9 cellular contexts compared by ENCODE assay signal in genomic region chr3:37863552-37863865, GRCh38. TPM values are rescaled to one million over a fixed set of nuclear protein-coding genes. Genes with fewer than 3 reads are reported as not detected.
A peak's percentile ranks its signal among the peaks of the same experiment; 100 is the strongest.
DNase-seq lines count a peak whose midpoint lies in the region; ATAC-seq, FAIRE-seq and TF ChIP-seq lines count a peak whose summit lies in the region.
"Had no signal": no experiment of that assay in that cellular context is flagged by ENCODE, and none has a peak within 500 bp of the region (broad histone marks: within the 10 kb centered on the region; RNA-seq: fewer than 3 reads in every experiment).

No MANE protein-coding gene starts in this region.

- H3K4me3 Mint-ChIP-seq in IgD-negative memory B cell, result peak overlapping the region; percentile 12 to 56 (median 40)

- FAIRE-seq in H1 (lab: Jason Lieb, UNC), result no peak

- H3K23me2 ChIP-seq in H1 (ENCODE audit: low read depth, low read length), result peaks cover 14% of the 10 kb centered on the region

- H3K4me2 ChIP-seq in H1 (ENCODE audit: insufficient read depth in 1 of 2, low read depth in 2 of 2, low read length in 2 of 2) (peak overlapping the region; percentile 92 to 100), neural cell (ENCODE audit: low read length) (peak overlapping the region; percentile 72)

- H2BK120ac ChIP-seq in H1 (replicated peaks; ENCODE audit: low read depth, low read length), result no peak overlapping the region

- H2AFZ ChIP-seq in H1 (ENCODE audit: low read length), result no peak overlapping the region
- H2AFZ ChIP-seq in neural cell (ENCODE audit: low read depth, low read length), result no peak overlapping the region

- no peak overlapping the region for H2BK15ac ChIP-seq in H1 (ENCODE audit: low read length)

- H3K4me1 ChIP-seq in H1 (replicated peaks in 1 of 4; ENCODE audit: control insufficient read depth in 3 of 4, insufficient read depth in 4 of 4, low read length in 3 of 4), result peaks cover 6 to 15% (median 11%) of the 10 kb centered on the region in 4 experiments

- TF ChIP-seq POLR2A in H1 (IDR thresholded peaks at IDR 0.05; ENCODE audit: control extremely low read depth in 1 of 2, low read depth in 2 of 2, low read length in 2 of 2), result no peak

- no peak overlapping the region for H2AK5ac ChIP-seq in H1 (ENCODE audit: low read depth, low read length)

- peak overlapping the region; percentile 82; the same call in 1 of the 2 replicates for H2BK12ac ChIP-seq in H1 (ENCODE audit: low read depth, low read length)

- H3K9me3 ChIP-seq in H1 (ENCODE audit: insufficient read depth in 2 of 2, low read depth in 1 of 2, low read length in 1 of 2) (peaks cover 0 to 5% of the 10 kb centered on the region in 2 experiments; a peak in 1 of 4 replicates), neural cell (ENCODE audit: low read length) (peaks cover 4% of the 10 kb centered on the region)

- H3K9me3 Mint-ChIP-seq in IgD-negative memory B cell, result peaks cover 0 to 2% (median 0%) of the 10 kb centered on the region in 3 donors

- 63% methylated on average over 6 of the region's 6 CpGs; no CpG with 5 or more reads in 1 of the 2 experiments for whole genome bisulfite sequencing in H1 (ENCODE audit: extremely low coverage in 1 of 2, insufficient coverage in 1 of 2, insufficient read length in 1 of 2, insufficient replicate concordance in 2 of 2, low coverage in 1 of 2, low lambda C conversion rate in 2 of 2, missing lambda C conversion rate in 1 of 2), 2 experiments

- peaks cover 5 to 9% (median 6%) of the 10 kb centered on the region in 3 donors for H3K4me1 Mint-ChIP-seq in IgD-negative memory B cell

- no peak overlapping the region for H4K5ac ChIP-seq in H1 (ENCODE audit: insufficient read length, low read depth, low read length)

- POLR2A ChIA-PET in H1 (lab: Charles Lee; ENCODE audit: partially characterized antibody), result interaction anchor here (0.8 to 2.1 kb wide), 2 partner anchors 11 to 111 kb away, joined by 3 to 6 read pairs; no protein-coding TSS in a partner anchor

- H4K91ac ChIP-seq in H1 (replicated peaks; ENCODE audit: insufficient read length, low read length), result no peak overlapping the region

- DNase-seq in H1 (ENCODE audit: low read depth in 1 of 2, low spot score in 2 of 2), result no peak
- DNase-seq in NCI-H2196 (lab: John Stamatoyannopoulos, UW; ENCODE audit: unreplicated experiment), result no peak
- DNase-seq in germinal center (ENCODE audit: low spot score), result no peak
- no peak for DNase-seq in NCI-H2227 (lab: John Stamatoyannopoulos, UW; ENCODE audit: unreplicated experiment)
- DNase-seq: activated CD4-positive, alpha-beta T cell treated with anti-CD3 and anti-CD28 coated beads, Interleukin-2, amount 50 U/mL, for 48 hours had no signal

- peaks cover 0 to 2% (median 0%) of the 10 kb centered on the region in 4 experiments; a peak in 1 of 8 replicates for H3K36me3 ChIP-seq in H1 (ENCODE audit: control insufficient read depth in 2 of 4, insufficient read depth in 4 of 4, low read length in 3 of 4)
- H3K36me3 ChIP-seq in neural cell (ENCODE audit: insufficient read depth, low read length), result no peaks in the 10 kb centered on the region

- no peak overlapping the region for H2BK5ac ChIP-seq in H1 (ENCODE audit: low read depth, low read length)

- H4K20me1 ChIP-seq in H1 (replicated peaks in 1 of 2; ENCODE audit: control insufficient read depth in 1 of 2, insufficient read depth in 2 of 2, low read length in 2 of 2) (peaks cover 2 to 4% of the 10 kb centered on the region in 2 experiments), neural cell (ENCODE audit: insufficient read depth) (no peaks in the 10 kb centered on the region)

- no peak for TF ChIP-seq RAD21 in H1 (IDR thresholded peaks at IDR 0.05 in 1 of 2, conservative IDR thresholded peaks at IDR 0.05 in 1 of 2; ENCODE audit: low read depth in 2 of 2, low read length in 2 of 2)
- no peak for TF ChIP-seq RAD21 in neural cell (conservative IDR thresholded peaks at IDR 0.05)

- TF ChIP-seq EP300 in H1 (IDR thresholded peaks at IDR 0.05; ENCODE audit: borderline replicate concordance in 1 of 2, low read depth in 2 of 2, low read length in 2 of 2) (no peak), neural cell (conservative IDR thresholded peaks at IDR 0.05; ENCODE audit: poor library complexity, severe bottlenecking) (no peak)

- no peaks in the 10 kb centered on the region; the same call in 1 of the 2 replicates for H3K79me1 ChIP-seq in H1 (ENCODE audit: low read depth, low read length)

- CTCF ChIA-PET in H1 (lab: Charles Lee; ENCODE audit: partially characterized antibody), result interaction anchor here (0.6 to 4.0 kb wide), 10 partner anchors 9 to 799 kb away, joined by 3 to 23 read pairs (median 4); no protein-coding TSS in a partner anchor

- H3K36me3 Mint-ChIP-seq in IgD-negative memory B cell, result no peaks in the 10 kb centered on the region

- H3K27ac Mint-ChIP-seq in IgD-negative memory B cell, result no peak overlapping the region

- H3K79me2 ChIP-seq in H1 (ENCODE audit: control insufficient read depth in 1 of 2, insufficient read depth in 2 of 2, low read length in 2 of 2) (peaks cover 4 to 56% of the 10 kb centered on the region in 2 experiments), neural cell (replicated peaks; ENCODE audit: insufficient read depth, low read length) (peaks cover 36% of the 10 kb centered on the region)

- H3K27me3 ChIP-seq in H1 (replicated peaks in 1 of 4; ENCODE audit: control insufficient read depth in 3 of 4, extremely low read depth in 1 of 4, insufficient read depth in 3 of 4, low read length in 3 of 4) (peaks cover 0 to 10% (median 7%) of the 10 kb centered on the region in 4 experiments; a peak in 4 of 7 replicates), neural cell (ENCODE audit: insufficient read depth, low read depth, low read length) (no peaks in the 10 kb centered on the region)

- H3K56ac ChIP-seq in H1 (replicated peaks; ENCODE audit: insufficient read length, low read depth, low read length), result no peak overlapping the region

- H3K9me2 ChIP-seq in neural cell (ENCODE audit: insufficient read depth, low read length), result no peaks in the 10 kb centered on the region

- H3K27ac ChIP-seq in 22Rv1 (peak overlapping the region; percentile 96), H1 (ENCODE audit: low read depth, low read length) (no peak overlapping the region), neural cell (ENCODE audit: low read length) (peak overlapping the region; percentile 32)

- H3K14ac ChIP-seq in H1 (ENCODE audit: insufficient read length), result no peak overlapping the region

- H3K27me3 Mint-ChIP-seq in IgD-negative memory B cell, result peaks cover 33% of the 10 kb centered on the region

- H3K23ac ChIP-seq in H1 (ENCODE audit: insufficient read length), result no peak overlapping the region

- H3F3A ChIP-seq in neural cell (ENCODE audit: insufficient read depth, low read length, poor library complexity, severe bottlenecking), result no peaks in the 10 kb centered on the region

- H3K4ac ChIP-seq in H1 (replicated peaks; ENCODE audit: insufficient read length, low read depth, low read length), result no peak overlapping the region

- no peak overlapping the region for H3K9ac ChIP-seq in H1 (replicated peaks in 1 of 4; ENCODE audit: extremely low read depth in 1 of 4, low read depth in 3 of 4, low read length in 3 of 4)
- peak overlapping the region; percentile 30 for H3K9ac ChIP-seq in neural cell (ENCODE audit: low read length)

- TF ChIP-seq CTCF in 22Rv1 (IDR thresholded peaks at IDR 0.05) (no peak), H1 (IDR thresholded peaks at IDR 0.05; ENCODE audit: control extremely low read depth in 1 of 3, insufficient read depth in 1 of 3, low read depth in 1 of 3, low read length in 3 of 3) (no peak), neural cell (IDR thresholded peaks at IDR 0.05; ENCODE audit: poor library complexity, severe bottlenecking) (no peak)

- no peak for ATAC-seq in GM18873 (IDR thresholded peaks at IDR 0.05; ENCODE audit: low FRiP score, unreplicated experiment)

- no peak overlapping the region for H3K18ac ChIP-seq in H1 (ENCODE audit: extremely low read depth, low read length)

- peak overlapping the region; percentile 62 for H4K8ac ChIP-seq in H1 (ENCODE audit: extremely low read depth, insufficient read depth, low read length)

- peak overlapping the region in 1 of 4 experiments; percentile 94; a peak in 1 of 8 replicates for H3K4me3 ChIP-seq in H1 (ENCODE audit: extremely low read depth in 1 of 4, insufficient read depth in 2 of 4, low read depth in 3 of 4, low read length in 4 of 4)
- H3K4me3 ChIP-seq in neural cell (ENCODE audit: low read length), result peak overlapping the region; percentile 71

- peak overlapping the region; percentile 34; the same call in 1 of the 2 replicates for H2BK20ac ChIP-seq in H1 (ENCODE audit: low read length)

TF ChIP-seq in H1, 55 proteins besides CTCF, POLR2A, EP300 and RAD21:
- TF ChIP-seq CREB1 (IDR thresholded peaks at IDR 0.05), result no peak

TF ChIP-seq in neural cell, 6 proteins besides CTCF, POLR2A, EP300 and RAD21 (continues in another document):
- TF ChIP-seq SMC3 (conservative IDR thresholded peaks at IDR 0.05; ENCODE audit: poor library complexity), result no peak

RNA-seq across cellular contexts. Expression of gene CTDSPL, which starts 1.8 kb away (rescaled TPM):
- polyA plus RNA-seq in IgD-negative memory B cell, result not detected
- total RNA-seq in H1 (2021; fragmentation: NEBNext Ultra II Directional; extraction: Animal tissue kit (Norgen Biotek cat#: 25700)), result 42.2 and 42.8 TPM in 2 replicates
- 19.6 and 20.3 TPM in 2 replicates for polyA plus RNA-seq in H1 (2011; rRNA removed)
- 22.2 TPM for polyA plus RNA-seq in H1 (2011; cell fraction: cytosol; rRNA removed)
- polyA plus RNA-seq in H1 (2011; cell fraction: nucleus; rRNA removed), result 20.5 TPM
- 25.2 to 32.1 TPM (median 28.0 TPM) in 4 replicates for polyA plus RNA-seq in H1 (2012, experiment 1 of 2)
- 14.3 TPM for polyA plus RNA-seq in H1 (2012, experiment 2 of 2)
- 19.7 TPM for polyA plus RNA-seq in H1 (2013, experiment 1 of 2)
- polyA plus RNA-seq in H1 (2013, experiment 2 of 2), result 20.6 TPM
- 45.2 and 57.2 TPM in 2 replicates for polyA minus RNA-seq in H1 (2011; rRNA and poly(A)+ RNA removed)
- polyA minus RNA-seq in H1 (2011; cell fraction: cytosol; rRNA and poly(A)+ RNA removed), result 26.3 TPM
- 14.2 TPM for polyA minus RNA-seq in H1 (2011; cell fraction: nucleus; rRNA and poly(A)+ RNA removed)
- 15.4 and 17.0 TPM in 2 replicates for polyA plus RNA-seq in neural cell
- polyA minus RNA-seq in neural cell, result 20.7 and 26.0 TPM in 2 replicates

Comparison
In these comparisons a context has a peak if more than half of its experiments do, and no peak if none do; other contexts are left out.
1. RNA of gene CTDSPL, which starts 1.8 kb away (polyA plus RNA-seq): 14.3 to 32.1 TPM in H1 and 15.4 to 17.0 TPM in neural cell; not detected in IgD-negative memory B cell (single experiment); every median in the first group is over 10 times any median in the second.